In genomic region chr1:1042831-1043230, GRCh38 we compare ENCODE assay signal across 21 cellular contexts. TPM values are rescaled to one million over a fixed set of nuclear protein-coding genes. Genes with fewer than 3 reads are reported as not detected.
"Had no signal": no experiment of that assay in that cellular context is flagged by ENCODE, and none has a peak within 500 bp of the region (broad histone marks: within the 10 kb centered on the region; RNA-seq: fewer than 3 reads in every experiment).

No MANE protein-coding gene starts in this region.

- ATAC-seq: activated CD8-positive, alpha-beta T cell treated with anti-CD3 and anti-CD28 coated beads, Interleukin-2, amount 10 ng/mL, durations not matched to agents 7 days and 5 days; left lobe of liver; SK-N-SH treated with all-trans-retinoic acid at 6 μM for 48 hours; stimulated activated memory B cell treated with anti-CD40 and anti-IgM and Interleukin-4, amounts not matched to agents 10 μg/mL and 1 μg/mL and 100 μg/mL, for 72 hours; T-cell; upper lobe of right lung had no signal

- H3K9me3 Mint-ChIP-seq: activated B cell treated with CpG ODN at 0.5 μM for 24 hours; activated T-cell treated with anti-CD3 and anti-CD28 coated beads, Interleukin-2, amount 50 U/mL, for 24 hours; endodermal cell; neural progenitor cell; T-cell had no signal

- DNase-seq: activated B cell treated with CpG ODN at 0.5 μM for 24 hours; activated CD4-positive, alpha-beta T cell treated with anti-CD3 and anti-CD28 coated beads for 4 hours; activated CD8-positive, alpha-beta T cell treated with anti-CD3 and anti-CD28 coated beads, Interleukin-2, amount 10 ng/mL, durations not matched to agents 7 days and 5 days; activated effector memory CD4-positive, alpha-beta T cell treated with Interleukin-2 at 50 U/mL for 16 hours; activated naive CD4-positive, alpha-beta T cell treated with anti-CD3 and anti-CD28 coated beads, Interleukin-2, amount 50 U/mL, for 16 hours; activated T-cell treated with anti-CD3 and anti-CD28 coated beads, Interleukin-2, amount 50 U/mL, for 24 hours; amniotic stem cell; endodermal cell; foreskin melanocyte; head of caudate nucleus; kidney; ovary; sigmoid colon; stimulated activated CD4-positive, alpha-beta T cell treated with anti-CD3 and anti-CD28 coated beads, Interleukin-4, amount 100 ng/mL, for 24 hours; T-cell; upper lobe of right lung had no signal

- H3K9me3 ChIP-seq: ovary, sigmoid colon, upper lobe of right lung had no signal

- H3K4me2 ChIP-seq: neural progenitor cell had no signal

- H3K4me3 ChIP-seq: neural progenitor cell, ovary, sigmoid colon, upper lobe of right lung had no signal

- FAIRE-seq: kidney had no signal

- H2AFZ ChIP-seq: neural progenitor cell had no signal

- H3K27me3 ChIP-seq: ovary, upper lobe of right lung had no signal

- H3K9ac ChIP-seq: neural progenitor cell had no signal

- H3K27ac ChIP-seq: neural progenitor cell, ovary, sigmoid colon, upper lobe of right lung had no signal

- H3K27me3 Mint-ChIP-seq: stimulated activated memory B cell treated with anti-CD40 and anti-IgM and Interleukin-4, amounts not matched to agents 10 μg/mL and 1 μg/mL and 100 μg/mL, for 72 hours had no signal

- H3K4me3 Mint-ChIP-seq: activated B cell treated with CpG ODN at 0.5 μM for 24 hours; activated CD8-positive, alpha-beta T cell treated with anti-CD3 and anti-CD28 coated beads, Interleukin-2, amount 10 ng/mL, durations not matched to agents 7 days and 5 days; activated T-cell treated with anti-CD3 and anti-CD28 coated beads, Interleukin-2, amount 50 U/mL, for 24 hours; endodermal cell; neural progenitor cell had no signal

- H3K27ac Mint-ChIP-seq: activated B cell treated with CpG ODN at 0.5 μM for 24 hours; activated CD8-positive, alpha-beta T cell treated with anti-CD3 and anti-CD28 coated beads, Interleukin-2, amount 10 ng/mL, durations not matched to agents 7 days and 5 days; activated T-cell treated with anti-CD3 and anti-CD28 coated beads, Interleukin-2, amount 50 U/mL, for 24 hours; endodermal cell; neural progenitor cell; stimulated activated memory B cell treated with anti-CD40 and anti-IgM and Interleukin-4, amounts not matched to agents 10 μg/mL and 1 μg/mL and 100 μg/mL, for 72 hours; T-cell had no signal

- H3K36me3 Mint-ChIP-seq: T-cell had no signal

- H3K36me3 ChIP-seq: neural progenitor cell, ovary had no signal

RNA-seq across cellular contexts. Expression of gene RNF223, which starts 31.3 kb away (rescaled TPM):
- total RNA-seq: activated B cell treated with CpG ODN at 0.5 μM for 24 hours; activated CD8-positive, alpha-beta T cell treated with anti-CD3 and anti-CD28 coated beads, Interleukin-2, amount 10 ng/mL, durations not matched to agents 7 days and 5 days; endodermal cell; left lobe of liver; lung microvascular endothelial cell; sigmoid colon; T-cell had no signal
- polyA plus RNA-seq: ovary had no signal
